Comparison of ENCODE assay signal across 1 cellular context in genomic region chr1:151539321-151540020, GRCh38.
A peak's percentile ranks its signal among the peaks of the same experiment; 100 is the strongest.
TF ChIP-seq lines count a peak whose summit lies in the region.

No MANE protein-coding gene starts in this region.

TF ChIP-seq in K562, 482 proteins besides CTCF, POLR2A, EP300 and RAD21 (continued from another document and continues in another):
- no peak for TF ChIP-seq SREBF1 (IDR thresholded peaks at IDR 0.05; ENCODE audit: borderline replicate concordance, low read depth, low read length)
- peak; percentile 3 to 50; a peak in 3 of 4 replicates for TF ChIP-seq MAZ (CRISPR knock-in tag; conservative IDR thresholded peaks at IDR 0.05 in 1 of 2, IDR thresholded peaks at IDR 0.05 in 1 of 2)
- no peak for TF ChIP-seq DDX20 (tag; IDR thresholded peaks at IDR 0.05; ENCODE audit: low read depth)
- no peak for TF ChIP-seq TAL1 (IDR thresholded peaks at IDR 0.05)
- no peak for TF ChIP-seq KLF1 (tag; IDR thresholded peaks at IDR 0.05)
- no peak for TF ChIP-seq MED1 (CRISPR knock-in tag; IDR thresholded peaks at IDR 0.05; ENCODE audit: borderline replicate concordance)
- no peak for TF ChIP-seq GMEB1 (CRISPR knock-in tag; IDR thresholded peaks at IDR 0.05)
- TF ChIP-seq ATF4 (CRISPR knock-in tag; IDR thresholded peaks at IDR 0.05) = no peak
- no peak for TF ChIP-seq CCNT2 (IDR thresholded peaks at IDR 0.05; ENCODE audit: borderline replicate concordance, extremely low read depth, insufficient read length, low read depth, low read length)
- peak; percentile 66 for TF ChIP-seq SMARCA4 (IDR thresholded peaks at IDR 0.05)
- TF ChIP-seq ARID4B (CRISPR knock-in tag; IDR thresholded peaks at IDR 0.05) = no peak
- TF ChIP-seq SPI1 (IDR thresholded peaks at IDR 0.05; ENCODE audit: borderline replicate concordance, low read depth, low read length) = peak; percentile 46; the same call in 1 of the 2 replicates
- no peak for TF ChIP-seq TSHZ1 (CRISPR knock-in tag; IDR thresholded peaks at IDR 0.05)
- TF ChIP-seq RBM15 (IDR thresholded peaks at IDR 0.05; ENCODE audit: insufficient read depth, low read length) = no peak
- TF ChIP-seq EP400 (IDR thresholded peaks at IDR 0.05) = peak; percentile 64
- TF ChIP-seq C11orf30 (IDR thresholded peaks at IDR 0.05; ENCODE audit: low read depth) = peak; percentile 67; the same call in 1 of the 2 replicates
- TF ChIP-seq STAT5A (IDR thresholded peaks at IDR 0.05; ENCODE audit: borderline replicate concordance, low read length) = no peak
- peak; percentile 95 for TF ChIP-seq KLF16 (IDR thresholded peaks at IDR 0.05)
- TF ChIP-seq ZFP1 (CRISPR knock-in tag; IDR thresholded peaks at IDR 0.05) = no peak
- no peak for TF ChIP-seq CAMTA2 (CRISPR knock-in tag; conservative IDR thresholded peaks at IDR 0.05)
- no peak for TF ChIP-seq CBX2 (IDR thresholded peaks at IDR 0.05; ENCODE audit: insufficient read depth, low read length, poor library complexity, severe bottlenecking)
- no peak for TF ChIP-seq ZNF583 (CRISPR knock-in tag; IDR thresholded peaks at IDR 0.05)
- no peak for TF ChIP-seq RFX5 (IDR thresholded peaks at IDR 0.05; ENCODE audit: low read depth, low read length)
- TF ChIP-seq ZC3H8 (IDR thresholded peaks at IDR 0.05) = no peak
- TF ChIP-seq WHSC1 (IDR thresholded peaks at IDR 0.05; ENCODE audit: low read length) = no peak
- peak; percentile 67; the same call in 1 of the 2 replicates for TF ChIP-seq VEZF1 (CRISPR knock-in tag; IDR thresholded peaks at IDR 0.05)
- TF ChIP-seq CHCHD3 (CRISPR knock-in tag; IDR thresholded peaks at IDR 0.05) = no peak
- TF ChIP-seq SMARCB1 (IDR thresholded peaks at IDR 0.05; ENCODE audit: insufficient read length, low read depth) = no peak
- peak in 1 of 2 experiments; percentile 44; a peak in 1 of 4 replicates for TF ChIP-seq ZNF639 (CRISPR knock-in tag; conservative IDR thresholded peaks at IDR 0.05 in 1 of 2, IDR thresholded peaks at IDR 0.05 in 1 of 2)
- TF ChIP-seq TEAD4 (IDR thresholded peaks at IDR 0.05; ENCODE audit: low read length) = no peak; the same call in 1 of the 2 replicates
- no peak for TF ChIP-seq TEAD4 (CRISPR knock-in tag; IDR thresholded peaks at IDR 0.05; ENCODE audit: borderline replicate concordance)
- no peak for TF ChIP-seq NR0B1 (IDR thresholded peaks at IDR 0.05; ENCODE audit: partially characterized antibody)
- TF ChIP-seq KAT7 (CRISPR knock-in tag; IDR thresholded peaks at IDR 0.05; ENCODE audit: borderline replicate concordance) = no peak
- no peak; the same call in 1 of the 2 replicates for TF ChIP-seq CBFA2T2 (conservative IDR thresholded peaks at IDR 0.05)
- no peak for TF ChIP-seq STAG1 (CRISPR knock-in tag; IDR thresholded peaks at IDR 0.05; ENCODE audit: borderline replicate concordance)
- TF ChIP-seq ETV1 (tag; conservative IDR thresholded peaks at IDR 0.05; ENCODE audit: low read depth) = no peak
- TF ChIP-seq ZBED1 (IDR thresholded peaks at IDR 0.05) = no peak
- TF ChIP-seq NFIC (IDR thresholded peaks at IDR 0.05) = peak; percentile 95
- TF ChIP-seq MBD1 (CRISPR knock-in tag; IDR thresholded peaks at IDR 0.05) = no peak
- TF ChIP-seq POLR2B (IDR thresholded peaks at IDR 0.05; ENCODE audit: low read depth, partially characterized antibody) = no peak
- TF ChIP-seq NR2F6 (CRISPR knock-in tag; IDR thresholded peaks at IDR 0.05) = no peak
- no peak for TF ChIP-seq E4F1 (CRISPR knock-in tag; IDR thresholded peaks at IDR 0.05; ENCODE audit: borderline replicate concordance)
- TF ChIP-seq NFE2 (IDR thresholded peaks at IDR 0.05; ENCODE audit: low read depth) = peak; percentile 28; the same call in 1 of the 2 replicates
- peak; percentile 80; the same call in 1 of the 2 replicates for TF ChIP-seq LEF1 (IDR thresholded peaks at IDR 0.05)
- peak in 1 of 2 experiments; percentile 39 for TF ChIP-seq E2F6 (IDR thresholded peaks at IDR 0.05; ENCODE audit: borderline replicate concordance in 1 of 2, extremely low read depth in 1 of 2, insufficient read depth in 1 of 2, insufficient read length in 1 of 2, low read depth in 1 of 2, low read length in 1 of 2, poor library complexity in 1 of 2, severe bottlenecking in 1 of 2)
